17 cellular contexts compared by ENCODE assay signal in the genomic region with DNA sequence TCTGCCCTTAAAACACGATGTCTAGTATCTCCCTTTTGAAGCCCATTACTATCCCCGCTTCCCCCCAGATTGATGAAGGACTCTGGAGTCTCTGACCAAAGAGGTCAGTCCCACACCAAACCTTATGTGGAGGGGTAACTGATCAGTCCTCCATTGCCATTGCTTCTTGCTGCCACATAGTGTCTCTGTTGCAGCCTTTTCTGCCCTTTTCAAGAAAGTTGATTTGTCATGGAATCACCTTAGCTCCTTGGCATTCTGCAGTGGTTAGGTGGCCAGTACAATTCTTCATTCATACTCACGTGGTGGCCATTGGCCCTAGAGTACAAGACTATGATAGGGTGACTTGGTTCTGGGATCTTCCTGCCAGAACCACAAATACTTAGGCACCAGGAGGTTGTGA. TPM values are rescaled to one million over a fixed set of nuclear protein-coding genes. Genes with fewer than 3 reads are reported as not detected.
A peak's percentile ranks its signal among the peaks of the same experiment; 100 is the strongest.
DNase-seq lines count a peak whose midpoint lies in the region; ATAC-seq and TF ChIP-seq lines count a peak whose summit lies in the region.
"Had no signal": no experiment of that assay in that cellular context is flagged by ENCODE, and none has a peak within 500 bp of the region (broad histone marks: within the 10 kb centered on the region; RNA-seq: fewer than 3 reads in every experiment).

No MANE protein-coding gene starts in this region.

- H3K27ac ChIP-seq in GM23338 (ENCODE audit: low read depth) (no peak overlapping the region), SK-N-SH (ENCODE audit: low read depth in 2 of 2, low read length in 1 of 2) (no peak overlapping the region), body of pancreas (no peak overlapping the region)
- H3K27ac ChIP-seq: left ventricle myocardium inferior, neutrophil had no signal

- no peak overlapping the region for H3K27ac Mint-ChIP-seq in GM23338
- no peak overlapping the region for H3K27ac Mint-ChIP-seq in activated naive CD4-positive, alpha-beta T cell treated with anti-CD3 and anti-CD28 coated beads, Interleukin-2, amount 10 ng/mL, durations not matched to agents 7 days and 5 days
- H3K27ac Mint-ChIP-seq: activated CD4-positive, alpha-beta memory T cell treated with anti-CD3 and anti-CD28 coated beads, Interleukin-2, amount 10 ng/mL, durations not matched to agents 7 days and 5 days; activated naive CD4-positive, alpha-beta T cell treated with anti-CD3 and anti-CD28 coated beads for 36 hours had no signal

- H3K4me3 Mint-ChIP-seq in GM23338 = no peak overlapping the region
- H3K4me3 Mint-ChIP-seq in activated naive CD4-positive, alpha-beta T cell treated with anti-CD3 and anti-CD28 coated beads, Interleukin-2, amount 10 ng/mL, durations not matched to agents 7 days and 5 days = no peak overlapping the region
- H3K4me3 Mint-ChIP-seq: activated CD4-positive, alpha-beta memory T cell treated with anti-CD3 and anti-CD28 coated beads, Interleukin-2, amount 10 ng/mL, durations not matched to agents 7 days and 5 days; activated naive CD4-positive, alpha-beta T cell treated with anti-CD3 and anti-CD28 coated beads for 36 hours had no signal

- no peaks in the 10 kb centered on the region for H3K36me3 ChIP-seq in GM23338 (ENCODE audit: insufficient read depth)
- H3K36me3 ChIP-seq in SK-N-SH (replicated peaks in 1 of 2; ENCODE audit: control insufficient read depth in 1 of 2, insufficient read depth in 2 of 2, low read length in 1 of 2) = no peaks in the 10 kb centered on the region
- no peaks in the 10 kb centered on the region for H3K36me3 ChIP-seq in body of pancreas (replicated peaks in 1 of 2; ENCODE audit: insufficient read depth in 1 of 2, low read depth in 2 of 2)
- H3K36me3 ChIP-seq: left ventricle myocardium inferior, neutrophil had no signal

- no peaks in the 10 kb centered on the region for H3K9me2 ChIP-seq in GM23338 (ENCODE audit: insufficient read depth)
- no peaks in the 10 kb centered on the region for H3K9me2 ChIP-seq in SK-N-SH

- H3F3A ChIP-seq in GM23338 (replicated peaks; ENCODE audit: low read depth) (no peaks in the 10 kb centered on the region), SK-N-SH (replicated peaks; ENCODE audit: insufficient read depth) (peaks cover 5% of the 10 kb centered on the region)

- H3K4me1 ChIP-seq in GM23338 (ENCODE audit: insufficient read depth) = no peaks in the 10 kb centered on the region
- peaks cover 0 to 3% of the 10 kb centered on the region in 2 experiments; a peak in 3 of 4 replicates for H3K4me1 ChIP-seq in SK-N-SH (ENCODE audit: control insufficient read depth in 1 of 2, insufficient read depth in 2 of 2, low read depth in 1 of 2, low read length in 1 of 2)
- H3K4me1 ChIP-seq in body of pancreas = no peaks in the 10 kb centered on the region
- H3K4me1 ChIP-seq: left ventricle myocardium inferior had no signal

- ATAC-seq in GM23338 = peak; percentile 72
- ATAC-seq in activated CD4-positive, CD25-positive, alpha-beta regulatory T cell treated with anti-CD3 and anti-CD28 coated beads, Interleukin-2, amount 50 U/mL, for 24 hours = no peak
- ATAC-seq in body of pancreas = no peak

- TF ChIP-seq EP300 in SK-N-SH (IDR thresholded peaks at IDR 0.05; ENCODE audit: borderline replicate concordance in 1 of 2, low read depth in 1 of 2, low read length in 1 of 2) = no peak

- TF ChIP-seq POLR2A in body of pancreas (IDR thresholded peaks at IDR 0.05) = no peak

- H3K9me3 ChIP-seq in SK-N-SH = no peaks in the 10 kb centered on the region
- no peaks in the 10 kb centered on the region for H3K9me3 ChIP-seq in body of pancreas
- H3K9me3 ChIP-seq: left ventricle myocardium inferior, neutrophil had no signal

- H3K4me2 ChIP-seq in GM23338 (no peak overlapping the region), SK-N-SH (no peak overlapping the region)

- intact Hi-C loops in body of pancreas (cut with DNase I) = no loop called here

- DNase-seq in AG09319 (ENCODE audit: extremely low read depth, low read depth) = no peak
- peak; percentile 51 for DNase-seq in GM23338 (ENCODE audit: low spot score)
- no peak for DNase-seq in SK-N-SH
- peak; percentile 14 for DNase-seq in fibroblast of villous mesenchyme (ENCODE audit: low read depth)
- no peak for DNase-seq in dermis blood vessel endothelial cell
- no peak for DNase-seq in activated naive CD4-positive, alpha-beta T cell treated with anti-CD3 and anti-CD28 coated beads, Interleukin-2, amount 10 ng/mL, durations not matched to agents 7 days and 5 days
- DNase-seq in body of pancreas = no peak
- DNase-seq: activated CD4-positive, alpha-beta memory T cell treated with anti-CD3 and anti-CD28 coated beads, Interleukin-2, amount 10 ng/mL, durations not matched to agents 7 days and 5 days; activated naive CD4-positive, alpha-beta T cell treated with anti-CD3 and anti-CD28 coated beads for 36 hours; DND-41; left ventricle myocardium inferior; NCI-H1436; NCI-H774 had no signal

- POLR2A ChIA-PET in SK-N-SH (lab: Yijun Ruan, JAX) = no interaction called here

- H3K36me3 Mint-ChIP-seq in GM23338 (ENCODE audit: low read depth) = no peaks in the 10 kb centered on the region
- no peaks in the 10 kb centered on the region for H3K36me3 Mint-ChIP-seq in activated naive CD4-positive, alpha-beta T cell treated with anti-CD3 and anti-CD28 coated beads, Interleukin-2, amount 10 ng/mL, durations not matched to agents 7 days and 5 days

- no peaks in the 10 kb centered on the region for H3K9me3 Mint-ChIP-seq in GM23338
- H3K9me3 Mint-ChIP-seq in activated naive CD4-positive, alpha-beta T cell treated with anti-CD3 and anti-CD28 coated beads, Interleukin-2, amount 10 ng/mL, durations not matched to agents 7 days and 5 days = no peaks in the 10 kb centered on the region
- H3K9me3 Mint-ChIP-seq: activated CD4-positive, alpha-beta memory T cell treated with anti-CD3 and anti-CD28 coated beads, Interleukin-2, amount 10 ng/mL, durations not matched to agents 7 days and 5 days; activated naive CD4-positive, alpha-beta T cell treated with anti-CD3 and anti-CD28 coated beads for 36 hours had no signal

- H2AFZ ChIP-seq in GM23338 (no peak overlapping the region), SK-N-SH (ENCODE audit: low read depth) (no peak overlapping the region)

- TF ChIP-seq CTCF in AG09319 (IDR thresholded peaks at IDR 0.05; ENCODE audit: low read depth, low read length) (peak; percentile 19), GM23338 (conservative IDR thresholded peaks at IDR 0.05; ENCODE audit: low read depth in 2 of 2) (peak; percentile 46 to 66), SK-N-SH (IDR thresholded peaks at IDR 0.05) (peak; percentile 42), fibroblast of villous mesenchyme (IDR thresholded peaks at IDR 0.05; ENCODE audit: insufficient read depth, low read depth, low read length) (peak; percentile 29), body of pancreas (IDR thresholded peaks at IDR 0.05) (no peak)

- no peaks in the 10 kb centered on the region for H4K20me1 ChIP-seq in GM23338 (replicated peaks; ENCODE audit: insufficient read depth)
- H4K20me1 ChIP-seq in SK-N-SH (ENCODE audit: insufficient read depth) = no peaks in the 10 kb centered on the region

- CTCF ChIA-PET in SK-N-SH (lab: Yijun Ruan, JAX) = no interaction called here
- CTCF ChIA-PET in activated naive CD4-positive, alpha-beta T cell treated with anti-CD3 and anti-CD28 coated beads, Interleukin-2, amount 10 ng/mL, durations not matched to agents 7 days and 5 days (lab: Charles Lee) = no interaction called here

- H3K9ac ChIP-seq in SK-N-SH = no peak overlapping the region

- H3K79me2 ChIP-seq in GM23338 (replicated peaks; ENCODE audit: insufficient read depth) = no peaks in the 10 kb centered on the region
- no peaks in the 10 kb centered on the region for H3K79me2 ChIP-seq in SK-N-SH (ENCODE audit: insufficient read depth)

- no peaks in the 10 kb centered on the region for H3K27me3 ChIP-seq in GM23338 (ENCODE audit: insufficient read depth)
- no peaks in the 10 kb centered on the region for H3K27me3 ChIP-seq in SK-N-SH (ENCODE audit: insufficient read depth)
- H3K27me3 ChIP-seq in body of pancreas = no peaks in the 10 kb centered on the region
- H3K27me3 ChIP-seq: neutrophil had no signal

- H3K4me3 ChIP-seq in GM23338 = no peak overlapping the region
- no peak overlapping the region for H3K4me3 ChIP-seq in SK-N-SH (ENCODE audit: low read depth in 2 of 2, low read length in 1 of 2)
- no peak overlapping the region for H3K4me3 ChIP-seq in fibroblast of villous mesenchyme (ENCODE audit: low read depth, low read length)
- H3K4me3 ChIP-seq in body of pancreas = no peak overlapping the region
- H3K4me3 ChIP-seq: left ventricle myocardium inferior had no signal

- no peaks in the 10 kb centered on the region for H3K27me3 Mint-ChIP-seq in GM23338 (ENCODE audit: insufficient read depth, low read depth, poor library complexity)
- H3K27me3 Mint-ChIP-seq in activated naive CD4-positive, alpha-beta T cell treated with anti-CD3 and anti-CD28 coated beads, Interleukin-2, amount 10 ng/mL, durations not matched to agents 7 days and 5 days = no peaks in the 10 kb centered on the region

- peak; percentile 43; the same call in 1 of the 2 replicates for TF ChIP-seq RAD21 in SK-N-SH (IDR thresholded peaks at IDR 0.05; ENCODE audit: low read length)

- 47% methylated on average over 3 of the region's 3 CpGs for WGBS in SK-N-SH (ENCODE audit: low lambda C conversion rate)
- 65 to 75% methylated on average over 3 of the region's 3 CpGs for WGBS in body of pancreas, 2 donors

- H3K4me1 Mint-ChIP-seq in GM23338 = no peaks in the 10 kb centered on the region
- no peaks in the 10 kb centered on the region for H3K4me1 Mint-ChIP-seq in activated naive CD4-positive, alpha-beta T cell treated with anti-CD3 and anti-CD28 coated beads, Interleukin-2, amount 10 ng/mL, durations not matched to agents 7 days and 5 days
- H3K4me1 Mint-ChIP-seq: activated CD4-positive, alpha-beta memory T cell treated with anti-CD3 and anti-CD28 coated beads, Interleukin-2, amount 10 ng/mL, durations not matched to agents 7 days and 5 days had no signal

TF ChIP-seq in GM23338, 12 proteins besides CTCF, POLR2A, EP300 and RAD21 (continues in another document):
- TF ChIP-seq JUNB (IDR thresholded peaks at IDR 0.05; ENCODE audit: unreplicated experiment) = no peak
- TF ChIP-seq CREB1 (CRISPR knock-in tag; IDR thresholded peaks at IDR 0.05; ENCODE audit: low read depth) = no peak
- TF ChIP-seq EZH2phosphoT487 (IDR thresholded peaks at IDR 0.05; ENCODE audit: unreplicated experiment) = no peak

TF ChIP-seq in SK-N-SH, 30 proteins besides CTCF, POLR2A, EP300 and RAD21:
- TF ChIP-seq SMC3 (IDR thresholded peaks at IDR 0.05; ENCODE audit: low read depth, low read length) (peak; percentile 29), JUND (IDR thresholded peaks at IDR 0.05) (no peak)

RNA-seq across cellular contexts. Expression of a gene that starts 8.4 kb away (rescaled TPM):
- total RNA-seq in GM23338 (2014; rRNA removed; shearing (Covaris generic)) = not detected in 2 replicates
- polyA plus RNA-seq in GM23338 (2016; fragmentation: Nextera tagmentation; extraction: Ambion mirVana) (not detected in 2 replicates), SK-N-SH (2012; rRNA removed) (0.33 and 0.37 TPM in 2 replicates)
- 0.60 and 0.96 TPM in 2 replicates for polyA plus RNA-seq in SK-N-SH (2012; cell fraction: cytosol; rRNA removed)
- 0.15 and 0.18 TPM in 2 replicates for polyA plus RNA-seq in SK-N-SH (2012; cell fraction: nucleus; rRNA removed)
- total RNA-seq in fibroblast of villous mesenchyme (under 0.01 TPM in 1 of 2 replicates, not detected in the other), dermis blood vessel endothelial cell (not detected in 2 replicates), body of pancreas (under 1 TPM in 1 of 2 donors, not detected in 1; 0.26 TPM)
- total RNA-seq: activated CD4-positive, alpha-beta memory T cell treated with anti-CD3 and anti-CD28 coated beads, Interleukin-2, amount 10 ng/mL, durations not matched to agents 7 days and 5 days; activated naive CD4-positive, alpha-beta T cell treated with anti-CD3 and anti-CD28 coated beads for 36 hours; glomerular endothelial cell; T-helper 1 cell treated with Interleukin-12 subunit alpha and Interleukin-12 subunit beta and Interleukin-4 antibody, amounts not matched to agents 30 ng/mL and 1 ng/mL, for 36 hours had no signal

Comparison
In these comparisons a context has a peak if more than half of its experiments do, and no peak if none do; other contexts are left out.
1. DNase-seq: peak in GM23338 (single experiment) and fibroblast of villous mesenchyme (single experiment); none in AG09319 (single experiment), SK-N-SH (single experiment), dermis blood vessel endothelial cell (single experiment), activated naive CD4-positive, alpha-beta T cell treated with anti-CD3 and anti-CD28 coated beads, Interleukin-2, amount 10 ng/mL, durations not matched to agents 7 days and 5 days (single experiment) and body of pancreas (0 of 4).
2. CTCF ChIP-seq: peak in AG09319 (single experiment), GM23338 (2 of 2), SK-N-SH (single experiment) and fibroblast of villous mesenchyme (single experiment); none in body of pancreas (0 of 7).